In genomic region chr1:205766038-205766437, GRCh38 we compare ENCODE assay signal across 18 cellular contexts. TPM values are rescaled to one million over a fixed set of nuclear protein-coding genes. Genes with fewer than 3 reads are reported as not detected.
DNase-seq lines count a peak whose midpoint lies in the region; ATAC-seq and TF ChIP-seq lines count a peak whose summit lies in the region.
"Had no signal": no experiment of that assay in that cellular context is flagged by ENCODE, and none has a peak within 500 bp of the region (broad histone marks: within the 10 kb centered on the region; RNA-seq: fewer than 3 reads in every experiment).

No MANE protein-coding gene starts in this region.

- H3K36me3 ChIP-seq in mesenchymal stem cell (ENCODE audit: control insufficient read depth in 1 of 2, insufficient read depth in 2 of 2, low read depth in 1 of 2, low read length in 2 of 2): peaks cover 3 to 34% of the 10 kb centered on the region in 2 experiments

- H4K8ac ChIP-seq in mesenchymal stem cell (ENCODE audit: low read length): no peak overlapping the region

- H3K4ac ChIP-seq in mesenchymal stem cell (ENCODE audit: low read depth in 1 of 2, low read length in 2 of 2): no peak overlapping the region

- no peaks in the 10 kb centered on the region for H3K9me3 Mint-ChIP-seq in IgD-negative memory B cell
- H3K9me3 Mint-ChIP-seq: H9 had no signal

- peaks cover 6% of the 10 kb centered on the region for H3K4me1 ChIP-seq in mesenchymal stem cell (ENCODE audit: control insufficient read depth, insufficient read depth, low read depth, low read length)
- H3K4me1 ChIP-seq: suprapubic skin had no signal

- no peak overlapping the region for H2BK5ac ChIP-seq in mesenchymal stem cell (ENCODE audit: low read depth, low read length, poor library complexity, severe bottlenecking)

- H3K18ac ChIP-seq in mesenchymal stem cell (ENCODE audit: low read depth in 1 of 2, low read length in 2 of 2): no peak overlapping the region

- no peak overlapping the region for H3K4me3 Mint-ChIP-seq in IgD-negative memory B cell
- H3K4me3 Mint-ChIP-seq: H9 had no signal

- no peak overlapping the region for H2BK12ac ChIP-seq in mesenchymal stem cell (ENCODE audit: low read length in 2 of 2)

- no peak overlapping the region for H4K91ac ChIP-seq in mesenchymal stem cell (ENCODE audit: low read length)

- TF ChIP-seq CTCF in astrocyte of the spinal cord (IDR thresholded peaks at IDR 0.05; ENCODE audit: low read depth, low read length): no peak

- H3K27me3 Mint-ChIP-seq in IgD-negative memory B cell: no peaks in the 10 kb centered on the region

- no peak overlapping the region for H3K23ac ChIP-seq in mesenchymal stem cell (ENCODE audit: low read length in 2 of 2)

- no peak overlapping the region for H2BK120ac ChIP-seq in mesenchymal stem cell (ENCODE audit: low read depth, low read length)

- peaks cover 1% of the 10 kb centered on the region for H3K79me1 ChIP-seq in mesenchymal stem cell (replicated peaks; ENCODE audit: low read length, poor library complexity, severe bottlenecking)

- H3K4me1 Mint-ChIP-seq in IgD-negative memory B cell: peaks cover 0 to 5% (median 4%) of the 10 kb centered on the region in 3 donors

- H2AFZ ChIP-seq in mesenchymal stem cell (ENCODE audit: low read depth, low read length): no peak overlapping the region

- H3K36me3 Mint-ChIP-seq in IgD-negative memory B cell: peaks cover 5% of the 10 kb centered on the region

- H3K4me3 ChIP-seq in astrocyte of the spinal cord (ENCODE audit: low read depth, low read length) (no peak overlapping the region), mesenchymal stem cell (ENCODE audit: insufficient read depth in 1 of 2, low read depth in 1 of 2, low read length in 2 of 2) (no peak overlapping the region)
- H3K4me3 ChIP-seq: BLaER1 treated with 17β-estradiol and CSF1 and Interleukin-3, amounts not matched to agents 10 nM and 100 nM; suprapubic skin had no signal

- H3K27ac Mint-ChIP-seq in IgD-negative memory B cell: peak overlapping the region in 2 of 3 donors; percentile 33 to 66

- H3K27me3 ChIP-seq in mesenchymal stem cell (ENCODE audit: control insufficient read depth in 1 of 2, insufficient read depth in 1 of 2, low read length in 2 of 2): no peaks in the 10 kb centered on the region
- H3K27me3 ChIP-seq: BLaER1 treated with 17β-estradiol and CSF1 and Interleukin-3, amounts not matched to agents 10 nM and 100 nM; suprapubic skin had no signal

- H2BK15ac ChIP-seq in mesenchymal stem cell (ENCODE audit: low read depth, poor library complexity, severe bottlenecking): no peak overlapping the region

- in situ Hi-C loops in astrocyte of the spinal cord (cut with HindIII; ENCODE audit: low sequenced_read_pairs): no loop called here

- no peak for ATAC-seq in left lobe of liver

- DNase-seq in Daoy (ENCODE audit: low read depth) (peak; percentile 44), astrocyte of the spinal cord (ENCODE audit: low read depth, low spot score) (peak; percentile 18), mesenchymal stem cell (peak; percentile 28), occipital lobe (lab: John Stamatoyannopoulos, UW) (no peak), left lobe of liver (ENCODE audit: low spot score) (no peak), NCI-H82 (lab: John Stamatoyannopoulos, UW) (no peak)
- DNase-seq in activated CD4-positive, CD25-positive, alpha-beta regulatory T cell treated with anti-CD3 and anti-CD28 coated beads, Interleukin-2, amount 50 U/mL, for 72 hours: no peak
- DNase-seq: activated naive CD4-positive, alpha-beta T cell treated with Interleukin-2 at 50 U/mL for 16 hours; DMS79; H9; NCI-H2081 treated with DMSO at 0.1 percent for 48 hours; NCI-H748 treated with DMSO at 0.1 percent for 48 hours; Right ventricle myocardium superior; T1000 had no signal

- no peak overlapping the region for H3K9ac ChIP-seq in mesenchymal stem cell (ENCODE audit: low read length)
- H3K9ac ChIP-seq: BLaER1 treated with 17β-estradiol and CSF1 and Interleukin-3, amounts not matched to agents 10 nM and 100 nM had no signal

- H2AK5ac ChIP-seq in mesenchymal stem cell (ENCODE audit: low read length, severe bottlenecking): no peak overlapping the region

- no peak overlapping the region for H3K14ac ChIP-seq in mesenchymal stem cell (ENCODE audit: low read length in 2 of 2)

- no peak overlapping the region for H3K4me2 ChIP-seq in mesenchymal stem cell (ENCODE audit: low read length, poor library complexity, severe bottlenecking)
- H3K4me2 ChIP-seq: BLaER1 treated with 17β-estradiol and CSF1 and Interleukin-3, amounts not matched to agents 10 nM and 100 nM had no signal

- WGBS in mesenchymal stem cell: 53% methylated on average over 5 of the region's 5 CpGs

- H3K9me3 ChIP-seq in mesenchymal stem cell (ENCODE audit: control insufficient read depth, low read length): no peaks in the 10 kb centered on the region
- H3K9me3 ChIP-seq: suprapubic skin had no signal

- H3K27ac ChIP-seq in mesenchymal stem cell (ENCODE audit: low read length, poor library complexity, severe bottlenecking): no peak overlapping the region
- H3K27ac ChIP-seq: BLaER1 treated with 17β-estradiol and CSF1 and Interleukin-3, amounts not matched to agents 10 nM and 100 nM; epithelial cell of prostate; suprapubic skin had no signal

RNA-seq across cellular contexts. Expression of gene RAB29, which starts 9.2 kb away (rescaled TPM):
- total RNA-seq in Daoy (2014; rRNA removed; shearing (Covaris generic)): 9.6 and 10.9 TPM in 2 replicates
- polyA plus RNA-seq in IgD-negative memory B cell: 92.2 TPM
- polyA plus RNA-seq in mesenchymal stem cell (2013, experiment 1 of 2): 28.0 TPM
- 29.2 TPM for polyA plus RNA-seq in mesenchymal stem cell (2013, experiment 2 of 2)
- total RNA-seq in occipital lobe (11.7 TPM), left lobe of liver (20.7 TPM)

RNA-seq across cellular contexts. Expression of gene NUCKS1, which starts 16.1 kb away (rescaled TPM):
- total RNA-seq in Daoy (2014; rRNA removed; shearing (Covaris generic)): 184 and 191 TPM in 2 replicates
- polyA plus RNA-seq in IgD-negative memory B cell: 14.6 TPM
- polyA plus RNA-seq in mesenchymal stem cell (2013, experiment 1 of 2): 114 TPM
- 122 TPM for polyA plus RNA-seq in mesenchymal stem cell (2013, experiment 2 of 2)
- total RNA-seq in occipital lobe (257 TPM), left lobe of liver (72.3 TPM)

RNA-seq across cellular contexts. Expression of gene SLC41A1, which starts 47.0 kb away (rescaled TPM):
- 20.7 and 25.1 TPM in 2 replicates for total RNA-seq in Daoy (2014; rRNA removed; shearing (Covaris generic))
- 10.9 TPM for polyA plus RNA-seq in IgD-negative memory B cell
- polyA plus RNA-seq in mesenchymal stem cell (2013, experiment 1 of 2): 22.0 TPM
- polyA plus RNA-seq in mesenchymal stem cell (2013, experiment 2 of 2): 21.4 TPM
- 11.2 TPM for total RNA-seq in occipital lobe
- total RNA-seq in left lobe of liver: 4.5 TPM

Comparison
In these comparisons a context has a peak if more than half of its experiments do, and no peak if none do; other contexts are left out.
1. DNase-seq: peak in Daoy (single experiment), astrocyte of the spinal cord (single experiment) and mesenchymal stem cell (single experiment); none in occipital lobe (single experiment), left lobe of liver (single experiment), NCI-H82 (single experiment) and activated CD4-positive, CD25-positive, alpha-beta regulatory T cell treated with anti-CD3 and anti-CD28 coated beads, Interleukin-2, amount 50 U/mL, for 72 hours (single experiment).